Comparison of ENCODE assay signal across 17 cellular contexts in genomic region chr13:23552171-23552570, GRCh38. TPM values are rescaled to one million over a fixed set of nuclear protein-coding genes. Genes with fewer than 3 reads are reported as not detected.
A peak's percentile ranks its signal among the peaks of the same experiment; 100 is the strongest.
DNase-seq lines count a peak whose midpoint lies in the region; ATAC-seq and TF ChIP-seq lines count a peak whose summit lies in the region.
"Had no signal": no experiment of that assay in that cellular context is flagged by ENCODE, and none has a peak within 500 bp of the region (broad histone marks: within the 10 kb centered on the region; RNA-seq: fewer than 3 reads in every experiment).

No MANE protein-coding gene starts in this region.

- H3K27me3 ChIP-seq in GM23338 (ENCODE audit: insufficient read depth) = peaks cover 6% of the 10 kb centered on the region; the same call in 1 of the 2 replicates

- H3K9me3 Mint-ChIP-seq in GM23338 (no peaks in the 10 kb centered on the region), neural crest cell (no peaks in the 10 kb centered on the region)
- H3K9me3 Mint-ChIP-seq: CD4-positive, CD25-positive, alpha-beta regulatory T cell had no signal

- ATAC-seq in GM23338 = no peak
- peak; percentile 29 for ATAC-seq in left ventricle myocardium superior
- ATAC-seq in HG03469 (IDR thresholded peaks at IDR 0.05; ENCODE audit: unreplicated experiment) = no peak

- H3K4me1 Mint-ChIP-seq in GM23338 (peaks cover 16% of the 10 kb centered on the region), neural crest cell (peaks cover 30% of the 10 kb centered on the region)
- H3K4me1 Mint-ChIP-seq: B cell; CD4-positive, CD25-positive, alpha-beta regulatory T cell had no signal

- no peaks in the 10 kb centered on the region for H3K79me2 ChIP-seq in GM23338 (replicated peaks; ENCODE audit: insufficient read depth)

- H4K20me1 ChIP-seq in GM23338 (replicated peaks; ENCODE audit: insufficient read depth) = no peaks in the 10 kb centered on the region

- H3K27me3 Mint-ChIP-seq in GM23338 (ENCODE audit: insufficient read depth, low read depth, poor library complexity) (peaks cover 6% of the 10 kb centered on the region), neural crest cell (ENCODE audit: low read depth) (no peaks in the 10 kb centered on the region)

- H3K9me2 ChIP-seq in GM23338 (ENCODE audit: insufficient read depth) = no peaks in the 10 kb centered on the region

- H3K27ac ChIP-seq in GM23338 (ENCODE audit: low read depth) = no peak overlapping the region
- H3K27ac ChIP-seq: 22Rv1, PC-9 had no signal

- H3K4me3 Mint-ChIP-seq in GM23338 (no peak overlapping the region), neural crest cell (no peak overlapping the region)
- H3K4me3 Mint-ChIP-seq: B cell; CD4-positive, CD25-positive, alpha-beta regulatory T cell had no signal

- H2AFZ ChIP-seq in GM23338 = 0 out of 2 replicates have a peak overlapping the region, but pooled peaks have one; percentile 24
- H2AFZ ChIP-seq: PC-9 had no signal

- H3K4me3 ChIP-seq in GM23338 = no peak overlapping the region
- H3K4me3 ChIP-seq: PC-9 had no signal

- H3F3A ChIP-seq in GM23338 (replicated peaks; ENCODE audit: low read depth) = no peaks in the 10 kb centered on the region

- DNase-seq in NCI-H748 (lab: John Stamatoyannopoulos, UW; ENCODE audit: unreplicated experiment) = peak; percentile 32
- no peak for DNase-seq in NCI-H748 treated with DMSO at 0.1 percent for 48 hours (lab: John Stamatoyannopoulos, UW)
- no peak for DNase-seq in GM23338 (ENCODE audit: low spot score)
- DNase-seq in left ventricle myocardium superior = no peak
- no peak for DNase-seq in neural crest cell (ENCODE audit: low read depth, low spot score)
- DNase-seq in foreskin melanocyte = no peak
- no peak for DNase-seq in T-helper 2 cell
- DNase-seq: CD4-positive, CD25-positive, alpha-beta regulatory T cell; NCI-H1048; NCI-H1436 treated with DMSO at 0.1 percent for 48 hours; NCI-H2081; NCI-H510A; PC-9 had no signal

- peak overlapping the region; percentile 41 for H3K4me2 ChIP-seq in GM23338
- H3K4me2 ChIP-seq: PC-9 had no signal

- H3K27ac Mint-ChIP-seq in GM23338 (no peak overlapping the region), neural crest cell (ENCODE audit: unreplicated experiment) (peak overlapping the region; percentile 0)
- H3K27ac Mint-ChIP-seq: B cell; CD4-positive, CD25-positive, alpha-beta regulatory T cell had no signal

- H3K36me3 ChIP-seq in GM23338 (ENCODE audit: insufficient read depth) = no peaks in the 10 kb centered on the region

- no peaks in the 10 kb centered on the region for H3K36me3 Mint-ChIP-seq in GM23338 (ENCODE audit: low read depth)
- no peaks in the 10 kb centered on the region for H3K36me3 Mint-ChIP-seq in neural crest cell (ENCODE audit: low read depth)
- H3K36me3 Mint-ChIP-seq: CD4-positive, CD25-positive, alpha-beta regulatory T cell had no signal

- intact Hi-C loops in left ventricle myocardium superior (cut with micrococcal nuclease) = no loop called here

- H3K4me1 ChIP-seq in GM23338 (ENCODE audit: insufficient read depth) = peaks cover 13% of the 10 kb centered on the region; the same call in 1 of the 2 replicates

- TF ChIP-seq CTCF in GM23338 (conservative IDR thresholded peaks at IDR 0.05; ENCODE audit: low read depth in 2 of 2) (no peak), neural crest cell (conservative IDR thresholded peaks at IDR 0.05) (no peak)

TF ChIP-seq in GM23338, 12 proteins besides CTCF, POLR2A, EP300 and RAD21 (continues in another document):
- TF ChIP-seq REST (IDR thresholded peaks at IDR 0.05; ENCODE audit: unreplicated experiment) = no peak
- no peak for TF ChIP-seq ZNF331 (CRISPR knock-in tag; IDR thresholded peaks at IDR 0.05; ENCODE audit: low read depth)
- TF ChIP-seq STAT1 (IDR thresholded peaks at IDR 0.05; ENCODE audit: unreplicated experiment) = no peak
- TF ChIP-seq CREB1 (CRISPR knock-in tag; IDR thresholded peaks at IDR 0.05; ENCODE audit: low read depth) = no peak
- TF ChIP-seq POLR2AphosphoS5 (IDR thresholded peaks at IDR 0.05; ENCODE audit: low read depth) = no peak
- TF ChIP-seq EZH2 (IDR thresholded peaks at IDR 0.05; ENCODE audit: low read depth, unreplicated experiment) = no peak
- no peak for TF ChIP-seq ZNF114 (CRISPR knock-in tag; IDR thresholded peaks at IDR 0.05)
- TF ChIP-seq JUNB (IDR thresholded peaks at IDR 0.05; ENCODE audit: unreplicated experiment) = no peak
- TF ChIP-seq NANOG (IDR thresholded peaks at IDR 0.05; ENCODE audit: borderline replicate concordance) = no peak
- TF ChIP-seq ETS1 (IDR thresholded peaks at IDR 0.05) = no peak
- no peak for TF ChIP-seq EZH2phosphoT487 (IDR thresholded peaks at IDR 0.05; ENCODE audit: unreplicated experiment)

RNA-seq across cellular contexts. Expression of gene TNFRSF19, which starts 18.0 kb away (rescaled TPM):
- total RNA-seq in GM23338 (2014; rRNA removed; shearing (Covaris generic)) = 0.35 and 0.93 TPM in 2 replicates
- 0.21 and 0.24 TPM in 2 replicates for polyA plus RNA-seq in GM23338 (2016; fragmentation: Nextera tagmentation; extraction: Ambion mirVana)
- 41.6 TPM for total RNA-seq in left ventricle myocardium superior
- 74.8 and 76.1 TPM in 2 replicates for total RNA-seq in neural crest cell
- total RNA-seq: B cell, MCF 10A had no signal

Comparison
In these comparisons a context has a peak if more than half of its experiments do, and no peak if none do; other contexts are left out.
1. RNA of gene TNFRSF19, which starts 18.0 kb away (total RNA-seq): 74.8 to 76.1 TPM in neural crest cell and 41.6 TPM in left ventricle myocardium superior (single experiment); 0.35 to 0.93 TPM in GM23338; every median in the first group is over 10 times any median in the second.